Comparison of ENCODE assay signal across 15 cellular contexts in the genomic region with DNA sequence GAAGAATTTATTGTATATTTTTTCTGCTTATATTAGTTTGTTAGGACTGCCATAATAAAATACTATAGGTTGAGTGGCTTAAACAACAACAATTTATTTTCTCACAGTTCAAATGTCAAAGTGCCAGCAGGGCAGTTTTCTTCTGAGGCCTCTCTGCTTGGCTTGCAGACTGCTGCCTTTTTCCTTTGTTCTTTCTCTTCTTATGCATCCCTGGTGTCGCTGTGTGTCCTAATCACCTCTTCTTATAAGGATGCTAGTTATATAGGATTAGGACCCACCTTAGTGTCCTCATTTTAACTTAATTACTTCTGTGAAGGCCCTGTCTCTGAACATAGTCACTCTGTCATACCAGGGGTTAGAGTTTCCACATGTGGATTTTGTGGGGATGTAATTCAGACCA.
"Had no signal": no experiment of that assay in that cellular context is flagged by ENCODE, and none has a peak within 500 bp of the region (broad histone marks: within the 10 kb centered on the region; RNA-seq: fewer than 3 reads in every experiment).

No MANE protein-coding gene starts in this region.

- H3K9me3 ChIP-seq: esophagus squamous epithelium, gastroesophageal sphincter, mucosa of descending colon, pancreas, suprapubic skin, thyroid gland had no signal

- H3K4me3 ChIP-seq: esophagus squamous epithelium, gastroesophageal sphincter, mucosa of descending colon, pancreas, suprapubic skin, thyroid gland had no signal

- H3K36me3 ChIP-seq: esophagus squamous epithelium, gastroesophageal sphincter, pancreas, suprapubic skin, thyroid gland had no signal

- H3K27me3 ChIP-seq: esophagus squamous epithelium, gastroesophageal sphincter, suprapubic skin, thyroid gland had no signal

- H3K27ac ChIP-seq: esophagus squamous epithelium, gastroesophageal sphincter, pancreas, suprapubic skin, thyroid gland had no signal

- DNase-seq: effector memory CD8-positive, alpha-beta T cell; esophagus squamous epithelium; foreskin fibroblast; mammary epithelial cell; mucosa of descending colon; naive thymus-derived CD8-positive, alpha-beta T cell; nucleus accumbens; pancreas; right cardiac atrium; small intestine; stimulated activated CD4-positive, alpha-beta T cell treated with anti-CD3 and anti-CD28 coated beads, Interleukin-2, amount 100 ng/mL, for 48 hours; stimulated activated naive CD4-positive, alpha-beta T cell treated with Interleukin-2 at 50 U/mL for 16 hours; thyroid gland had no signal

- H3K4me1 ChIP-seq: esophagus squamous epithelium, gastroesophageal sphincter, pancreas, suprapubic skin, thyroid gland had no signal
